Comparison of ENCODE assay signal across 11 cellular contexts in genomic region chr14:24159777-24160498, GRCh38. TPM values are rescaled to one million over a fixed set of nuclear protein-coding genes. Genes with fewer than 3 reads are reported as not detected.
DNase-seq lines count a peak whose midpoint lies in the region; ATAC-seq and TF ChIP-seq lines count a peak whose summit lies in the region.
"Had no signal": no experiment of that assay in that cellular context is flagged by ENCODE, and none has a peak within 500 bp of the region (broad histone marks: within the 10 kb centered on the region; RNA-seq: fewer than 3 reads in every experiment).

No MANE protein-coding gene starts in this region.

- DNase-seq in Right ventricle myocardium superior (peak; percentile 39), cardiac septum (ENCODE audit: low spot score) (no peak), A172 (ENCODE audit: low spot score) (no peak)
- peak in 1 of 10 donors; percentile 43 for DNase-seq in naive thymus-derived CD8-positive, alpha-beta T cell
- DNase-seq in central memory CD4-positive, alpha-beta T cell = no peak
- no peak for DNase-seq in activated effector memory CD4-positive, alpha-beta T cell treated with Interleukin-2 at 50 U/mL for 16 hours
- DNase-seq: activated CD8-positive, alpha-beta memory T cell treated with anti-CD3 and anti-CD28 coated beads, Interleukin-2, amount 50 U/mL, for 48 hours; GM23248; SHP77 had no signal

- intact Hi-C loops in Right ventricle myocardium superior (cut with DNase I) = no loop called here
- intact Hi-C loops in cardiac septum (cut with DNase I) = loop anchor here (2.0 kb wide), 2 partner anchors 23 to 101 kb away; partner anchors contain the start of gene PSME1

- no peaks in the 10 kb centered on the region for H3K4me1 ChIP-seq in urinary bladder (ENCODE audit: insufficient read depth)

- ATAC-seq in Right ventricle myocardium superior (ENCODE audit: poor library complexity) = no peak
- no peak for ATAC-seq in naive thymus-derived CD8-positive, alpha-beta T cell

- TF ChIP-seq CTCF in brain (conservative IDR thresholded peaks at IDR 0.05) = no peak

- H3K36me3 ChIP-seq in urinary bladder (ENCODE audit: insufficient read depth) = peaks cover 2% of the 10 kb centered on the region

- peak overlapping the region; percentile 62 for H3K27ac ChIP-seq in urinary bladder (ENCODE audit: low read depth)
- H3K27ac ChIP-seq: GM23248 had no signal

- H3K4me1 Mint-ChIP-seq in brain = peaks cover 18% of the 10 kb centered on the region
- peaks cover 26 to 58% (median 48%) of the 10 kb centered on the region in 4 donors for H3K4me1 Mint-ChIP-seq in naive thymus-derived CD8-positive, alpha-beta T cell

- WGBS in urinary bladder = 88% methylated on average over 11 of the region's 11 CpGs

- peaks cover 38% of the 10 kb centered on the region for H3K36me3 Mint-ChIP-seq in brain
- H3K36me3 Mint-ChIP-seq in naive thymus-derived CD8-positive, alpha-beta T cell = peaks cover 4 to 76% (median 33%) of the 10 kb centered on the region in 3 donors

- H3K4me3 ChIP-seq in urinary bladder (ENCODE audit: low read depth, low read length) = no peak overlapping the region
- H3K4me3 ChIP-seq: GM23248 had no signal

- POLR2A ChIA-PET in naive thymus-derived CD8-positive, alpha-beta T cell (lab: Charles Lee) = interaction anchor here (0.5 to 4.4 kb wide), 16 partner anchors 11 to 113 kb away, joined by 3 to 55 read pairs (median 11); partner anchors contain the start of genes CHMP4A, DCAF11, EMC9 and IPO4

- H3K4me3 Mint-ChIP-seq in brain = peak overlapping the region in 1 of 5 experiments; percentile 11
- peak overlapping the region in 6 of 10 donors; percentile 8 to 46 (median 22) for H3K4me3 Mint-ChIP-seq in naive thymus-derived CD8-positive, alpha-beta T cell

- H3K9me3 Mint-ChIP-seq in brain = no peaks in the 10 kb centered on the region
- no peaks in the 10 kb centered on the region for H3K9me3 Mint-ChIP-seq in naive thymus-derived CD8-positive, alpha-beta T cell

- no peaks in the 10 kb centered on the region for H3K27me3 Mint-ChIP-seq in brain
- H3K27me3 Mint-ChIP-seq in naive thymus-derived CD8-positive, alpha-beta T cell = peaks cover 0 to 2% (median 0%) of the 10 kb centered on the region in 5 donors

- H3K27ac Mint-ChIP-seq in brain = peak overlapping the region in 4 of 5 experiments; percentile 34 to 99 (median 92)
- peak overlapping the region; percentile 88 to 100 (median 99) for H3K27ac Mint-ChIP-seq in naive thymus-derived CD8-positive, alpha-beta T cell

RNA-seq across cellular contexts. Expression of gene IRF9, which starts 1.1 kb away (rescaled TPM):
- total RNA-seq in Right ventricle myocardium superior = 24.0 TPM
- total RNA-seq in cardiac septum = 44.8 TPM
- polyA plus RNA-seq in brain (ENCODE audit: insufficient read depth, low read depth, low replicate concordance) = 42.6 TPM
- 100 to 1,000 TPM; 109 to 116 TPM for total RNA-seq in naive thymus-derived CD8-positive, alpha-beta T cell
- polyA plus RNA-seq in naive thymus-derived CD8-positive, alpha-beta T cell = 10 to 100 TPM; 46.6 to 68.6 (median 51.3) TPM
- 56.8 TPM for total RNA-seq in urinary bladder
- 106 TPM for polyA plus RNA-seq in urinary bladder
- 20.8 and 24.9 TPM in 2 replicates for total RNA-seq in A172 (2014; rRNA removed; shearing (Covaris generic))

RNA-seq across cellular contexts. Expression of gene REC8, which starts 11.9 kb away (rescaled TPM):
- total RNA-seq in Right ventricle myocardium superior (1.7 TPM), cardiac septum (5.7 TPM), urinary bladder (5.8 TPM)
- polyA plus RNA-seq in brain (ENCODE audit: insufficient read depth, low read depth, low replicate concordance) (86.7 TPM), urinary bladder (8.5 TPM)
- 10 to 100 TPM; 33.7 to 39.2 TPM for total RNA-seq in naive thymus-derived CD8-positive, alpha-beta T cell
- polyA plus RNA-seq in naive thymus-derived CD8-positive, alpha-beta T cell = 10 to 100 TPM; 11.1 to 11.6 (median 11.2) TPM
- total RNA-seq in A172 (2014; rRNA removed; shearing (Covaris generic)) = 0.91 TPM in 1 of 2 replicates, not detected in the other

RNA-seq across cellular contexts. Expression of gene RNF31, which starts 12.6 kb away (rescaled TPM):
- 29.5 TPM for total RNA-seq in Right ventricle myocardium superior
- total RNA-seq in cardiac septum = 31.3 TPM
- 43.0 TPM for polyA plus RNA-seq in brain (ENCODE audit: insufficient read depth, low read depth, low replicate concordance)
- total RNA-seq in naive thymus-derived CD8-positive, alpha-beta T cell = 10 to 100 TPM; 85.7 to 91.4 TPM
- 10 to 100 TPM; 34.1 to 45.3 (median 37.6) TPM for polyA plus RNA-seq in naive thymus-derived CD8-positive, alpha-beta T cell
- total RNA-seq in urinary bladder = 30.8 TPM
- 45.8 TPM for polyA plus RNA-seq in urinary bladder
- 30.6 and 32.1 TPM in 2 replicates for total RNA-seq in A172 (2014; rRNA removed; shearing (Covaris generic))

RNA-seq across cellular contexts. Expression of gene PSME2, which starts 13.5 kb away (rescaled TPM):
- total RNA-seq in Right ventricle myocardium superior = 88.8 TPM
- total RNA-seq in cardiac septum = 49.7 TPM
- polyA plus RNA-seq in brain (ENCODE audit: insufficient read depth, low read depth, low replicate concordance) = 124 TPM
- total RNA-seq in naive thymus-derived CD8-positive, alpha-beta T cell = 100 to 1,000 TPM; 129 to 140 TPM
- 100 to 1,000 TPM; 402 to 471 (median 463) TPM for polyA plus RNA-seq in naive thymus-derived CD8-positive, alpha-beta T cell
- total RNA-seq in urinary bladder = 67.9 TPM
- 97.7 TPM for polyA plus RNA-seq in urinary bladder
- total RNA-seq in A172 (2014; rRNA removed; shearing (Covaris generic)) = 102 and 126 TPM in 2 replicates

RNA-seq across cellular contexts. Expression of gene EMC9, which starts 18.5 kb away (rescaled TPM):
- 14.4 TPM for total RNA-seq in Right ventricle myocardium superior
- 14.6 TPM for total RNA-seq in cardiac septum
- polyA plus RNA-seq in brain (ENCODE audit: insufficient read depth, low read depth, low replicate concordance) = 57.5 TPM
- total RNA-seq in naive thymus-derived CD8-positive, alpha-beta T cell = 10 to 100 TPM; 16.6 to 18.1 TPM
- polyA plus RNA-seq in naive thymus-derived CD8-positive, alpha-beta T cell = 1 to 10 TPM; 7.5 to 9.4 (median 8.4) TPM
- 5.0 TPM for total RNA-seq in urinary bladder
- polyA plus RNA-seq in urinary bladder = 24.4 TPM
- total RNA-seq in A172 (2014; rRNA removed; shearing (Covaris generic)) = 11.3 and 15.2 TPM in 2 replicates
